ENCODE assay signal across 17 cellular contexts in genomic region chr1:204106825-204107224, GRCh38. TPM values are rescaled to one million over a fixed set of nuclear protein-coding genes. Genes with fewer than 3 reads are reported as not detected.
DNase-seq lines count a peak whose midpoint lies in the region; ATAC-seq, FAIRE-seq and TF ChIP-seq lines count a peak whose summit lies in the region.
"Had no signal": no experiment of that assay in that cellular context is flagged by ENCODE, and none has a peak within 500 bp of the region (broad histone marks: within the 10 kb centered on the region; RNA-seq: fewer than 3 reads in every experiment).

No MANE protein-coding gene starts in this region.

- H3K79me1 ChIP-seq in H1 (ENCODE audit: low read depth, low read length), result peaks cover 24% of the 10 kb centered on the region

- ATAC-seq in stimulated activated effector memory CD8-positive, alpha-beta T cell treated with anti-CD3 and anti-CD28 coated beads, Interleukin-12 subunit alpha, Interleukin-12 subunit beta, amount 100 ng/mL, for 72 hours, result no peak
- ATAC-seq in HG03175 (IDR thresholded peaks at IDR 0.05; ENCODE audit: unreplicated experiment) (no peak), HG03378 (IDR thresholded peaks at IDR 0.05; ENCODE audit: unreplicated experiment) (no peak)
- ATAC-seq: CD8-positive, alpha-beta T cell had no signal

- no peak overlapping the region for H3K4ac ChIP-seq in H1 (replicated peaks; ENCODE audit: insufficient read length, low read depth, low read length)

- H3K27me3 Mint-ChIP-seq in CD4-positive, alpha-beta memory T cell, result no peaks in the 10 kb centered on the region

- H3K56ac ChIP-seq in H1 (replicated peaks; ENCODE audit: insufficient read length, low read depth, low read length), result no peak overlapping the region

- H3K79me2 ChIP-seq in Loucy (ENCODE audit: insufficient read depth, low read length), result peaks cover 27% of the 10 kb centered on the region
- H3K79me2 ChIP-seq in H1 (ENCODE audit: control insufficient read depth in 1 of 2, insufficient read depth in 2 of 2, low read length in 2 of 2), result peaks cover 16 to 93% of the 10 kb centered on the region in 2 experiments

- no peak for TF ChIP-seq RAD21 in H1 (IDR thresholded peaks at IDR 0.05 in 1 of 2, conservative IDR thresholded peaks at IDR 0.05 in 1 of 2; ENCODE audit: low read depth in 2 of 2, low read length in 2 of 2)

- no peak for DNase-seq in CD4-positive, alpha-beta memory T cell
- no peak for DNase-seq in H1 (ENCODE audit: low read depth in 1 of 2, low spot score in 2 of 2)
- no peak for DNase-seq in stimulated activated effector memory CD8-positive, alpha-beta T cell treated with anti-CD3 and anti-CD28 coated beads, Interleukin-12 subunit alpha, Interleukin-12 subunit beta, amount 100 ng/mL, for 72 hours (ENCODE audit: low spot score in 2 of 2)
- DNase-seq in LoVo (ENCODE audit: low spot score), result no peak
- DNase-seq: BE2C; Caco-2; CD8-positive, alpha-beta T cell; DND-41; GDM1; H7 had no signal

- H3K36me3 Mint-ChIP-seq in CD4-positive, alpha-beta memory T cell, result no peaks in the 10 kb centered on the region
- peaks cover 11% of the 10 kb centered on the region for H3K36me3 Mint-ChIP-seq in stimulated activated effector memory CD8-positive, alpha-beta T cell treated with anti-CD3 and anti-CD28 coated beads, Interleukin-12 subunit alpha, Interleukin-12 subunit beta, amount 100 ng/mL, for 72 hours
- H3K36me3 Mint-ChIP-seq: CD8-positive, alpha-beta T cell had no signal

- CTCF ChIA-PET in CD4-positive, alpha-beta memory T cell (lab: Charles Lee; ENCODE audit: partially characterized antibody), result interaction anchor here (1.5 kb wide), 1 partner anchor 22 kb away, joined by 4 read pairs; no protein-coding TSS in a partner anchor
- CTCF ChIA-PET in H1 (lab: Charles Lee; ENCODE audit: partially characterized antibody), result interaction anchor here (0.7 to 3.9 kb wide), 6 partner anchors 23 to 587 kb away, joined by 3 to 20 read pairs (median 4); partner anchors contain the start of gene SOX13

- H4K20me1 ChIP-seq in Loucy (ENCODE audit: insufficient read depth, low read length, poor library complexity, severe bottlenecking) (no peaks in the 10 kb centered on the region), H1 (replicated peaks in 1 of 2; ENCODE audit: control insufficient read depth in 1 of 2, insufficient read depth in 2 of 2, low read length in 2 of 2) (peaks cover 30 to 42% of the 10 kb centered on the region in 2 experiments)

- no peak for TF ChIP-seq CTCF in Loucy (conservative IDR thresholded peaks at IDR 0.05; ENCODE audit: low read length)
- no peak for TF ChIP-seq CTCF in H1 (IDR thresholded peaks at IDR 0.05; ENCODE audit: control extremely low read depth in 1 of 3, insufficient read depth in 1 of 3, low read depth in 1 of 3, low read length in 3 of 3)

- no peak overlapping the region for H2AFZ ChIP-seq in Loucy (ENCODE audit: low read length)
- H2AFZ ChIP-seq in H1 (ENCODE audit: low read length), result no peak overlapping the region

- H3K9ac ChIP-seq in Loucy (ENCODE audit: low read depth, low read length, poor library complexity, severe bottlenecking) (peak overlapping the region; percentile 73), H1 (replicated peaks in 1 of 4; ENCODE audit: extremely low read depth in 1 of 4, low read depth in 3 of 4, low read length in 3 of 4) (no peak overlapping the region)

- no peak for TF ChIP-seq POLR2A in H1 (IDR thresholded peaks at IDR 0.05; ENCODE audit: control extremely low read depth in 1 of 2, low read depth in 2 of 2, low read length in 2 of 2)

- no peak overlapping the region for H3K14ac ChIP-seq in H1 (ENCODE audit: insufficient read length)

- no peak overlapping the region for H4K5ac ChIP-seq in H1 (ENCODE audit: insufficient read length, low read depth, low read length)

- no peak overlapping the region for H4K8ac ChIP-seq in H1 (ENCODE audit: extremely low read depth, insufficient read depth, low read length)

- H3K4me2 ChIP-seq in Loucy (ENCODE audit: low read depth, low read length, poor library complexity, severe bottlenecking) (peak overlapping the region; percentile 78), H1 (ENCODE audit: insufficient read depth in 1 of 2, low read depth in 2 of 2, low read length in 2 of 2) (no peak overlapping the region)

- H3K4me1 Mint-ChIP-seq in CD4-positive, alpha-beta memory T cell, result peaks cover 20 to 54% (median 32%) of the 10 kb centered on the region in 4 donors
- peaks cover 47% of the 10 kb centered on the region for H3K4me1 Mint-ChIP-seq in stimulated activated effector memory CD8-positive, alpha-beta T cell treated with anti-CD3 and anti-CD28 coated beads, Interleukin-12 subunit alpha, Interleukin-12 subunit beta, amount 100 ng/mL, for 72 hours

- H3K23ac ChIP-seq in H1 (ENCODE audit: insufficient read length), result no peak overlapping the region

- H2BK5ac ChIP-seq in H1 (ENCODE audit: low read depth, low read length), result no peak overlapping the region

- H2BK12ac ChIP-seq in H1 (ENCODE audit: low read depth, low read length), result no peak overlapping the region

- POLR2A ChIA-PET in CD4-positive, alpha-beta memory T cell (lab: Charles Lee; ENCODE audit: partially characterized antibody), result no interaction called here
- POLR2A ChIA-PET in H1 (lab: Charles Lee; ENCODE audit: partially characterized antibody), result interaction anchor here (1.4 kb wide), 1 partner anchor 17 kb away, joined by 4 read pairs; no protein-coding TSS in a partner anchor

- H3F3A ChIP-seq in Loucy (ENCODE audit: low read depth), result peaks cover 30% of the 10 kb centered on the region

- no peaks in the 10 kb centered on the region for H3K9me3 Mint-ChIP-seq in CD4-positive, alpha-beta memory T cell
- H3K9me3 Mint-ChIP-seq in stimulated activated effector memory CD8-positive, alpha-beta T cell treated with anti-CD3 and anti-CD28 coated beads, Interleukin-12 subunit alpha, Interleukin-12 subunit beta, amount 100 ng/mL, for 72 hours, result no peaks in the 10 kb centered on the region
- H3K9me3 Mint-ChIP-seq: CD8-positive, alpha-beta T cell had no signal

- H3K27me3 ChIP-seq in CD4-positive, alpha-beta memory T cell (ENCODE audit: insufficient read depth, low read length), result peaks cover 4% of the 10 kb centered on the region
- H3K27me3 ChIP-seq in Loucy (ENCODE audit: insufficient read depth, low read length, poor library complexity, severe bottlenecking), result no peaks in the 10 kb centered on the region
- H3K27me3 ChIP-seq in H1 (replicated peaks in 1 of 4; ENCODE audit: control insufficient read depth in 3 of 4, extremely low read depth in 1 of 4, insufficient read depth in 3 of 4, low read length in 3 of 4), result no peaks in the 10 kb centered on the region
- H3K27me3 ChIP-seq: BE2C had no signal

- H3K23me2 ChIP-seq in H1 (ENCODE audit: low read depth, low read length), result no peaks in the 10 kb centered on the region; the same call in 1 of the 2 replicates

- TF ChIP-seq EP300 in H1 (IDR thresholded peaks at IDR 0.05; ENCODE audit: borderline replicate concordance in 1 of 2, low read depth in 2 of 2, low read length in 2 of 2), result no peak

- no peak overlapping the region for H2BK120ac ChIP-seq in H1 (replicated peaks; ENCODE audit: low read depth, low read length)

- H2BK20ac ChIP-seq in H1 (ENCODE audit: low read length), result 0 out of 2 replicates have a peak overlapping the region, but pooled peaks have one; percentile 100

- FAIRE-seq in H1 (lab: Jason Lieb, UNC), result no peak
- FAIRE-seq: A204.1, GM12892 had no signal

- H3K27ac Mint-ChIP-seq in CD4-positive, alpha-beta memory T cell, result peak overlapping the region in 6 of 7 donors; percentile 15 to 86 (median 47)
- H3K27ac Mint-ChIP-seq in stimulated activated effector memory CD8-positive, alpha-beta T cell treated with anti-CD3 and anti-CD28 coated beads, Interleukin-12 subunit alpha, Interleukin-12 subunit beta, amount 100 ng/mL, for 72 hours, result peak overlapping the region; percentile 56
- H3K27ac Mint-ChIP-seq: CD8-positive, alpha-beta T cell had no signal

- no peak overlapping the region for H2AK5ac ChIP-seq in H1 (ENCODE audit: low read depth, low read length)

- H3K9me3 ChIP-seq in CD4-positive, alpha-beta memory T cell (ENCODE audit: control insufficient read depth in 1 of 2, low read length in 2 of 2), result no peaks in the 10 kb centered on the region
- no peaks in the 10 kb centered on the region for H3K9me3 ChIP-seq in Loucy (ENCODE audit: insufficient read depth, low read depth, low read length)
- no peaks in the 10 kb centered on the region for H3K9me3 ChIP-seq in H1 (ENCODE audit: insufficient read depth in 2 of 2, low read depth in 1 of 2, low read length in 1 of 2)
- H3K9me3 ChIP-seq: BE2C, Caco-2 had no signal

- no peak overlapping the region for H4K91ac ChIP-seq in H1 (replicated peaks; ENCODE audit: insufficient read length, low read length)

- H3K36me3 ChIP-seq in CD4-positive, alpha-beta memory T cell (ENCODE audit: insufficient read depth, low read length), result no peaks in the 10 kb centered on the region
- no peaks in the 10 kb centered on the region for H3K36me3 ChIP-seq in Loucy (ENCODE audit: insufficient read depth, low read length)
- H3K36me3 ChIP-seq in H1 (ENCODE audit: control insufficient read depth in 2 of 4, insufficient read depth in 4 of 4, low read length in 3 of 4), result no peaks in the 10 kb centered on the region
- H3K36me3 ChIP-seq: BE2C had no signal

- intact Hi-C loops in CD4-positive, alpha-beta memory T cell (cut with micrococcal nuclease), result no loop called here

- no peak overlapping the region for H3K4me3 ChIP-seq in CD4-positive, alpha-beta memory T cell (ENCODE audit: low read length in 2 of 2)
- H3K4me3 ChIP-seq in Loucy (ENCODE audit: low read length, poor library complexity, severe bottlenecking), result peak overlapping the region; percentile 75
- no peak overlapping the region for H3K4me3 ChIP-seq in H1 (ENCODE audit: extremely low read depth in 1 of 4, insufficient read depth in 2 of 4, low read depth in 3 of 4, low read length in 4 of 4)

- no peak overlapping the region for H2BK15ac ChIP-seq in H1 (ENCODE audit: low read length)

- H3K4me1 ChIP-seq in CD4-positive, alpha-beta memory T cell (ENCODE audit: insufficient read depth, low read length), result peaks cover 39% of the 10 kb centered on the region
- H3K4me1 ChIP-seq in Loucy (ENCODE audit: insufficient read depth, low read length, poor library complexity, severe bottlenecking) (peaks cover 66% of the 10 kb centered on the region), H1 (replicated peaks in 1 of 4; ENCODE audit: control insufficient read depth in 3 of 4, insufficient read depth in 4 of 4, low read length in 3 of 4) (peaks cover 23 to 55% (median 38%) of the 10 kb centered on the region in 4 experiments)
- H3K4me1 ChIP-seq: BE2C had no signal

- H3K27ac ChIP-seq in CD4-positive, alpha-beta memory T cell (ENCODE audit: low read depth, low read length), result no peak overlapping the region
- H3K27ac ChIP-seq in H1 (ENCODE audit: low read depth, low read length), result no peak overlapping the region
- H3K27ac ChIP-seq: C4-2B had no signal

- WGBS in H1 (ENCODE audit: extremely low coverage in 1 of 2, insufficient coverage in 1 of 2, insufficient read length in 1 of 2, insufficient replicate concordance in 2 of 2, low coverage in 1 of 2, low lambda C conversion rate in 2 of 2, missing lambda C conversion rate in 1 of 2), 2 experiments, result 96% methylated on average over 1 of the region's 1 CpG; no CpG with 5 or more reads in 1 of the 2 experiments

- H3K18ac ChIP-seq in H1 (ENCODE audit: extremely low read depth, low read length), result no peak overlapping the region

- no peaks in the 10 kb centered on the region for H3K9me2 ChIP-seq in Loucy (replicated peaks; ENCODE audit: low read depth, low read length)

- no peak overlapping the region for H3K4me3 Mint-ChIP-seq in CD4-positive, alpha-beta memory T cell
- H3K4me3 Mint-ChIP-seq in stimulated activated effector memory CD8-positive, alpha-beta T cell treated with anti-CD3 and anti-CD28 coated beads, Interleukin-12 subunit alpha, Interleukin-12 subunit beta, amount 100 ng/mL, for 72 hours, result no peak overlapping the region
- H3K4me3 Mint-ChIP-seq: CD8-positive, alpha-beta T cell had no signal

RNA-seq across cellular contexts. Expression of gene SOX13, which starts 33.9 kb away (rescaled TPM):
- total RNA-seq in CD4-positive, alpha-beta memory T cell, result 10 to 100 TPM in 1 of 2 experiments, 1 to 10 TPM in 1; 9.1 to 12.0 TPM
- 1 to 10 TPM in 1 of 2 donors, under 1 TPM in 1; 0.94 to 2.8 TPM for polyA plus RNA-seq in CD4-positive, alpha-beta memory T cell
- 173 and 180 TPM in 2 replicates for total RNA-seq in H1 (2021; fragmentation: NEBNext Ultra II Directional; extraction: Animal tissue kit (Norgen Biotek cat#: 25700))
- 113 and 169 TPM in 2 replicates for polyA plus RNA-seq in H1 (2011; rRNA removed)
- 96.2 TPM for polyA plus RNA-seq in H1 (2011; cell fraction: cytosol; rRNA removed)
- 219 TPM for polyA plus RNA-seq in H1 (2011; cell fraction: nucleus; rRNA removed)
- polyA plus RNA-seq in H1 (2012, experiment 1 of 2), result 59.8 to 90.9 TPM (median 83.4 TPM) in 4 replicates
- polyA plus RNA-seq in H1 (2012, experiment 2 of 2), result 63.6 TPM
- 44.3 TPM for polyA plus RNA-seq in H1 (2013, experiment 1 of 2)
- 44.2 TPM for polyA plus RNA-seq in H1 (2013, experiment 2 of 2)
- 81.6 and 128 TPM in 2 replicates for polyA minus RNA-seq in H1 (2011; rRNA and poly(A)+ RNA removed)
- polyA minus RNA-seq in H1 (2011; cell fraction: cytosol; rRNA and poly(A)+ RNA removed), result 90.1 TPM
- 162 TPM for polyA minus RNA-seq in H1 (2011; cell fraction: nucleus; rRNA and poly(A)+ RNA removed)

RNA-seq across cellular contexts. Expression of gene ETNK2, which starts 45.0 kb away (rescaled TPM):
- total RNA-seq in CD4-positive, alpha-beta memory T cell, result 1 to 10 TPM; 3.2 to 3.8 TPM
- polyA plus RNA-seq in CD4-positive, alpha-beta memory T cell, result 1 to 10 TPM; 3.3 to 3.9 TPM
- total RNA-seq in H1 (2021; fragmentation: NEBNext Ultra II Directional; extraction: Animal tissue kit (Norgen Biotek cat#: 25700)), result 20.1 and 23.1 TPM in 2 replicates
- polyA plus RNA-seq in H1 (2011; rRNA removed), result 24.5 and 26.7 TPM in 2 replicates
- 22.8 TPM for polyA plus RNA-seq in H1 (2011; cell fraction: cytosol; rRNA removed)
- 23.2 TPM for polyA plus RNA-seq in H1 (2011; cell fraction: nucleus; rRNA removed)
- polyA plus RNA-seq in H1 (2012, experiment 1 of 2), result 14.3 to 19.9 TPM (median 18.7 TPM) in 4 replicates
- 23.9 TPM for polyA plus RNA-seq in H1 (2012, experiment 2 of 2)
- 11.3 TPM for polyA plus RNA-seq in H1 (2013, experiment 1 of 2)
- polyA plus RNA-seq in H1 (2013, experiment 2 of 2), result 11.4 TPM
- 31.5 and 38.8 TPM in 2 replicates for polyA minus RNA-seq in H1 (2011; rRNA and poly(A)+ RNA removed)
- 11.0 TPM for polyA minus RNA-seq in H1 (2011; cell fraction: cytosol; rRNA and poly(A)+ RNA removed)
- polyA minus RNA-seq in H1 (2011; cell fraction: nucleus; rRNA and poly(A)+ RNA removed), result 10.8 TPM

RNA-seq across cellular contexts. Expression of gene REN, which starts 59.3 kb away (rescaled TPM):
- total RNA-seq in CD4-positive, alpha-beta memory T cell, result not detected
- polyA plus RNA-seq in CD4-positive, alpha-beta memory T cell, result not detected
- not detected in 2 replicates for total RNA-seq in H1 (2021; fragmentation: NEBNext Ultra II Directional; extraction: Animal tissue kit (Norgen Biotek cat#: 25700))
- 0.05 and 0.11 TPM in 2 replicates for polyA plus RNA-seq in H1 (2011; rRNA removed)
- not detected for polyA plus RNA-seq in H1 (2011; cell fraction: cytosol; rRNA removed)
- not detected for polyA plus RNA-seq in H1 (2011; cell fraction: nucleus; rRNA removed)
- 0.12 TPM in 1 of 4 replicates, not detected in the others for polyA plus RNA-seq in H1 (2012, experiment 1 of 2)
- polyA plus RNA-seq in H1 (2012, experiment 2 of 2), result not detected
- 0.06 TPM for polyA plus RNA-seq in H1 (2013, experiment 1 of 2)
- 0.04 TPM for polyA plus RNA-seq in H1 (2013, experiment 2 of 2)
- 0.38 TPM in 1 of 2 replicates, not detected in the other for polyA minus RNA-seq in H1 (2011; rRNA and poly(A)+ RNA removed)
- not detected for polyA minus RNA-seq in H1 (2011; cell fraction: cytosol; rRNA and poly(A)+ RNA removed)
- polyA minus RNA-seq in H1 (2011; cell fraction: nucleus; rRNA and poly(A)+ RNA removed), result not detected
- total RNA-seq: Caco-2; CD8-positive, alpha-beta T cell; H7; HT1080 had no signal

Comparison
In these comparisons a context has a peak if more than half of its experiments do, and no peak if none do; other contexts are left out.
1. RNA of gene SOX13, which starts 33.9 kb away (total RNA-seq): 173 to 180 TPM in H1; 9.1 to 12.0 TPM in CD4-positive, alpha-beta memory T cell; every median in the first group is over 10 times any median in the second.